ENCODE assay signal across 7 cellular contexts in the genomic region with DNA sequence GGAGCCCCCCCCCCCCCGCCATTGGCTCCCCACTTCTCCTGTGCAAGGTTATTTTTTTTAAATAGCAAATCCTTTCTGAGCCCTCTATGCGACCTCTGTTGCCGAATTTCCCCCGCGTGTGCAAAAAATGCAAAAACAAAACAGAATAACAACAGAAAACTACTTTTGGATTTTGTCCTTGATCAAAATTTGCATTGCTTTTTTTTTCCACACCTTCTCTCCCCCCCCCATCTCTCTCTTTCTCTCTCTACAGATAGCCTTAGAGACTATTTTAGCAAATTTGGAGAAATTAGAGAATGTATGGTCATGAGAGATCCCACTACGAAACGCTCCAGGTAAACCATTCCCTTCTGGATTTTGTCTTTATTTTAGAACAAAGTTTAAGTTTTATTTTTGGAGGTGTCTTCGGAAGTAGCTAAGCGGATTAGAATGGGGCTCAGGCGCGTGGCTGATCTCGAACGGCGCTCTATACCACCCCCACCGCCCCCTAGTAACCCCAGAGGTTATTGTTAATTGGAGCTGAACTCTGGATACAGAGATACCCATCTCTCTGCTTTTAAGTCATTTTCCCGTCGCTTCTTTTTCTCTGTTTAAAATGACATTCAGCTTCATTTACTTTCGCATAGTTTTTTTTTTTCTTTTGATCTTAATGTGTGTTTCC. TPM values are rescaled to one million over a fixed set of nuclear protein-coding genes. Genes with fewer than 3 reads are reported as not detected.
DNase-seq lines count a peak whose midpoint lies in the region; ATAC-seq and TF ChIP-seq lines count a peak whose summit lies in the region.

No MANE protein-coding gene starts in this region.

- peak overlapping the region; percentile 54 for H3K4me2 ChIP-seq in mesendoderm (ENCODE audit: low read length)

- no CpG with 5 or more reads among the region's 18 CpGs for WGBS in mesendoderm (ENCODE audit: extremely low coverage, insufficient coverage, low lambda C conversion rate)
- 0 to 1% methylated on average over 18 of the region's 18 CpGs for WGBS in aorta, 2 donors

- no peak overlapping the region for H4K5ac ChIP-seq in mesendoderm (ENCODE audit: low read length)

- H3K27me3 ChIP-seq in brain microvascular endothelial cell (replicated peaks) (no peaks in the 10 kb centered on the region), mesendoderm (ENCODE audit: insufficient read depth, low read length, poor library complexity) (no peaks in the 10 kb centered on the region), aorta (ENCODE audit: control insufficient read depth in 1 of 2, insufficient read depth in 2 of 2, low read length in 1 of 2) (no peaks in the 10 kb centered on the region)

- H3K27ac ChIP-seq in brain microvascular endothelial cell, result no peak overlapping the region
- H3K27ac ChIP-seq in mesendoderm (ENCODE audit: low read depth, low read length), result no peak overlapping the region
- H3K27ac ChIP-seq in aorta (ENCODE audit: low read depth in 1 of 2, low read length in 2 of 2), result no peak overlapping the region

- H3K4me3 ChIP-seq in GM12864 (ENCODE audit: low read depth, low read length) (peak overlapping the region; percentile 77), brain microvascular endothelial cell (ENCODE audit: low read depth, low read length) (peak overlapping the region; percentile 68), mesendoderm (ENCODE audit: low read length) (peak overlapping the region; percentile 39), aorta (ENCODE audit: low read length in 2 of 2) (peak overlapping the region; percentile 97)

- H3K9ac ChIP-seq in mesendoderm (ENCODE audit: low read length), result peak overlapping the region; percentile 65

- H3K56ac ChIP-seq in mesendoderm (ENCODE audit: low read length), result peak overlapping the region; percentile 82

- H2BK5ac ChIP-seq in mesendoderm (ENCODE audit: low read length), result no peak overlapping the region

- DNase-seq in GM12864 (ENCODE audit: low read depth), result no peak
- DNase-seq in NCI-H526 treated with DMSO at 0.1 percent for 48 hours (lab: John Stamatoyannopoulos, UW), result peak; percentile 18
- DNase-seq in brain microvascular endothelial cell, result no peak
- no peak for DNase-seq in mesendoderm
- DNase-seq in aorta, result no peak
- no peak for DNase-seq in NCI-H146 (lab: John Stamatoyannopoulos, UW)

- peak overlapping the region; percentile 1 for H2BK15ac ChIP-seq in mesendoderm (replicated peaks; ENCODE audit: low read depth)

- no peak overlapping the region for H2BK120ac ChIP-seq in mesendoderm (ENCODE audit: low read depth, low read length)

- H3K79me2 ChIP-seq in mesendoderm (ENCODE audit: control insufficient read depth, insufficient read depth, low read length), result no peaks in the 10 kb centered on the region

- TF ChIP-seq CTCF in GM12864 (IDR thresholded peaks at IDR 0.05; ENCODE audit: low read depth, low read length, missing control alignments) (no peak), brain microvascular endothelial cell (IDR thresholded peaks at IDR 0.05; ENCODE audit: low read depth, low read length, missing control alignments) (no peak)

- H3K4ac ChIP-seq in mesendoderm (ENCODE audit: low read depth, low read length), result peak overlapping the region; percentile 46

- no peak overlapping the region for H4K8ac ChIP-seq in mesendoderm (ENCODE audit: low read depth, low read length)

- H3K9me3 ChIP-seq in aorta (ENCODE audit: control insufficient read depth, low read length), result no peaks in the 10 kb centered on the region

- peaks cover 2% of the 10 kb centered on the region for H3K36me3 ChIP-seq in brain microvascular endothelial cell (replicated peaks)
- no peaks in the 10 kb centered on the region for H3K36me3 ChIP-seq in mesendoderm (ENCODE audit: control insufficient read depth, insufficient read depth, low read length)
- no peaks in the 10 kb centered on the region for H3K36me3 ChIP-seq in aorta (ENCODE audit: control insufficient read depth in 1 of 2, insufficient read depth in 2 of 2, low read length in 1 of 2)

- H3K23ac ChIP-seq in mesendoderm (ENCODE audit: low read length), result no peak overlapping the region

- H3K4me1 ChIP-seq in mesendoderm (ENCODE audit: control insufficient read depth, low read depth, low read length), result peaks cover 2% of the 10 kb centered on the region
- H3K4me1 ChIP-seq in aorta (ENCODE audit: control insufficient read depth in 1 of 2, insufficient read depth in 2 of 2, low read length in 2 of 2), result peaks cover 2 to 4% of the 10 kb centered on the region in 2 donors

- in situ Hi-C loops in brain microvascular endothelial cell (cut with HindIII; ENCODE audit: low pct_ligation_motif_present, low sequenced_read_pairs), result no loop called here

- ATAC-seq in aorta (ENCODE audit: low FRiP score), result no peak
- ATAC-seq in GM18520 (IDR thresholded peaks at IDR 0.05; ENCODE audit: unreplicated experiment), result no peak

- peak overlapping the region; percentile 100 for H3K18ac ChIP-seq in mesendoderm (ENCODE audit: low read length)

- H3K79me1 ChIP-seq in mesendoderm (ENCODE audit: low read length), result peaks cover 4% of the 10 kb centered on the region

- no peak overlapping the region for H2AK5ac ChIP-seq in mesendoderm (ENCODE audit: low read length)

- intact Hi-C loops in aorta (cut with DNase I), result loop anchor here (5.0 to 10.0 kb wide), 4 partner anchors 187 to 415 kb away; no protein-coding TSS in a partner anchor

RNA-seq across cellular contexts. Expression of gene MSI2, which starts 1.0 kb away (rescaled TPM):
- 29.1 TPM for polyA plus RNA-seq in mesendoderm (2013, experiment 1 of 2)
- polyA plus RNA-seq in mesendoderm (2013, experiment 2 of 2), result 29.8 TPM
- 10 to 100 TPM; 47.2 to 48.2 TPM for total RNA-seq in aorta
- polyA plus RNA-seq in aorta, result 10 to 100 TPM in 1 of 2 donors, 1 to 10 TPM in 1; 9.3 to 11.0 TPM

Comparison
In these comparisons a context has a peak if more than half of its experiments do, and no peak if none do; other contexts are left out.
1. H3K4me3 ChIP-seq: peak in every context shown above with its lines; median percentile 97 in aorta; 77 in GM12864; 68 in brain microvascular endothelial cell; 39 in mesendoderm.